In genomic region chr4:168569066-168569908, GRCh38 we compare ENCODE assay signal across 1 cellular context.
TF ChIP-seq lines count a peak whose summit lies in the region.

No MANE protein-coding gene starts in this region.

TF ChIP-seq in HCT116, 20 proteins besides CTCF, POLR2A, EP300 and RAD21 (continued from another document):
- TF ChIP-seq REST (IDR thresholded peaks at IDR 0.05; ENCODE audit: low read depth) (no peak), CBX3 (IDR thresholded peaks at IDR 0.05; ENCODE audit: low read depth) (peak; percentile 87), FOSL1 (IDR thresholded peaks at IDR 0.05; ENCODE audit: low read depth) (peak; percentile 16; the same call in 1 of the 2 replicates), ZFX (IDR thresholded peaks at IDR 0.05) (no peak), MAX (IDR thresholded peaks at IDR 0.05) (peak; percentile 26; the same call in 1 of the 2 replicates)
